In the genomic region with DNA sequence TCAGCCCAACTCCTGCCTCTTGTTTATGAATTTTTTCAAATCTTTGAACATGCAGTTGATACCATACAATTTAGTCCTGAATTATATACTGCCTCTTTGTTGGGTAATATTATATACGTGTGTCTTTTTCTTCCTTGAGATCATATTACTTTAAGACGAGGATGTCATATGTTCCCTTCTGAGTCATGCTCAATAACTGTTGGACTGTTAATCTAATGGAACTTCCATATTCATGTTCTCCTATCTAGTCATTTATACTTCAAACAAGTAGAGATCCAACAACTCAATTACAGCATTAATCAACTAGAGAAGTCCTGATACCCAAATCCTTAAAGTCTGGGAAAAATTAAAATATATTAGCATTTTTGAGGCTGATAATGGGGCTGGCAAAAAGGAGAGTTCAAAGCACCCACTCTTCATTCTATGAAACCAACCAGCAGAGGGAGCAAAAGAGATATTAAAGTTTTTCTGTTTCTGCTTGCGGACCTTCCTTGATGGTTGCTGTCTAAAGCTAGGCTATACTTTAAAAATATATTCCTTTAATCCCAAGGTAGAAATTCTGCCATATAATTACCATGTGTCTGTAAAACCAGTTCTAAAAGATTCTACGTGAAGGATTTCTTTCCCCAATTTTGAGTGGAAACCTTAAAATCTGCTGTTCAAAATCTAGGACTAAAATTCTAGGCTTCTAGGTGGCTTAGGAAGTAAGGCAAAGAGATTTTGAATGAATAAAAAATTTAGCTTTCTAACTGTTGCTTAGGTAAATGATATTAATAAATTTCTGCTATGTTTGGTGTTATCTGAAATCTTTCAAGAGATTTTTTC, we compare ENCODE assay signal across 8 cellular contexts.
DNase-seq lines count a peak whose midpoint lies in the region; ATAC-seq and TF ChIP-seq lines count a peak whose summit lies in the region.

No MANE protein-coding gene starts in this region.

- POLR2A ChIA-PET in Panc1 (lab: Charles Lee), result no interaction called here

- H3K27ac Mint-ChIP-seq in activated naive CD8-positive, alpha-beta T cell treated with anti-CD3 and anti-CD28 coated beads, Interleukin-2, amount 50 U/mL, for 24 hours, result no peak overlapping the region

- in situ Hi-C loops in Panc1 (cut with HindIII; ENCODE audit: low pct_unique_long_range_greater_than_20kb, low sequenced_read_pairs), result no loop called here

- H3K9me3 ChIP-seq in Panc1 (ENCODE audit: control insufficient read depth, insufficient read depth, low read depth, low read length) (no peaks in the 10 kb centered on the region), esophagus squamous epithelium (no peaks in the 10 kb centered on the region), psoas muscle (no peaks in the 10 kb centered on the region)

- H3K27ac ChIP-seq in Panc1 (ENCODE audit: low read length) (no peak overlapping the region), esophagus squamous epithelium (no peak overlapping the region), psoas muscle (no peak overlapping the region)

- TF ChIP-seq CTCF in Panc1 (IDR thresholded peaks at IDR 0.05) (peak; percentile 55; the same call in 1 of the 2 replicates), esophagus squamous epithelium (IDR thresholded peaks at IDR 0.05) (peak; percentile 29 to 58 (median 46)), psoas muscle (IDR thresholded peaks at IDR 0.05) (peak; percentile 65)

- peaks cover 6% of the 10 kb centered on the region for H3K27me3 Mint-ChIP-seq in activated naive CD8-positive, alpha-beta T cell treated with anti-CD3 and anti-CD28 coated beads, Interleukin-2, amount 50 U/mL, for 24 hours

- H3K36me3 ChIP-seq in Panc1 (ENCODE audit: control insufficient read depth, insufficient read depth, low read length) (no peaks in the 10 kb centered on the region), esophagus squamous epithelium (no peaks in the 10 kb centered on the region), psoas muscle (ENCODE audit: insufficient read depth in 1 of 2, low read depth in 1 of 2) (no peaks in the 10 kb centered on the region)

- ATAC-seq in HG03280 (IDR thresholded peaks at IDR 0.05; ENCODE audit: unreplicated experiment), result peak; percentile 81
- ATAC-seq in Panc1, result no peak
- ATAC-seq in psoas muscle, result peak in 1 of 4 donors; percentile 65
- ATAC-seq in activated naive CD8-positive, alpha-beta T cell treated with anti-CD3 and anti-CD28 coated beads, Interleukin-2, amount 50 U/mL, for 24 hours, result no peak
- no peak for ATAC-seq in GM19455 (IDR thresholded peaks at IDR 0.05; ENCODE audit: unreplicated experiment)

- DNase-seq in NCI-H2196 (lab: John Stamatoyannopoulos, UW; ENCODE audit: unreplicated experiment) (peak; percentile 24), NCI-H2196 treated with DMSO at 0.1 percent for 48 hours (lab: John Stamatoyannopoulos, UW; ENCODE audit: unreplicated experiment) (no peak), Panc1 (ENCODE audit: low read depth, low spot score) (no peak), esophagus squamous epithelium (lab: John Stamatoyannopoulos, UW) (no peak), psoas muscle (no peak)
- no peak for DNase-seq in activated naive CD8-positive, alpha-beta T cell treated with anti-CD3 and anti-CD28 coated beads, Interleukin-2, amount 50 U/mL, for 24 hours

- BruUV-seq in Panc1 (replicated peaks; lab: Mats Ljungman, UMichigan), result no TSS peak

- H3K4me3 Mint-ChIP-seq in activated naive CD8-positive, alpha-beta T cell treated with anti-CD3 and anti-CD28 coated beads, Interleukin-2, amount 50 U/mL, for 24 hours, result no peak overlapping the region

- H3K4me3 ChIP-seq in Panc1 (ENCODE audit: low read depth in 2 of 2, low read length in 2 of 2) (no peak overlapping the region), esophagus squamous epithelium (no peak overlapping the region), psoas muscle (no peak overlapping the region)

- CTCF ChIA-PET in Panc1 (lab: Charles Lee), result interaction anchor here (0.7 kb wide), 1 partner anchor 49 kb away, joined by 3 read pairs; no protein-coding TSS in a partner anchor

- H3K27me3 ChIP-seq in Panc1 (ENCODE audit: control insufficient read depth, insufficient read depth, low read length) (no peaks in the 10 kb centered on the region), esophagus squamous epithelium (no peaks in the 10 kb centered on the region), psoas muscle (ENCODE audit: insufficient read depth in 3 of 3, low read length in 2 of 3) (no peaks in the 10 kb centered on the region)

- H3K4me1 ChIP-seq in Panc1 (ENCODE audit: control insufficient read depth, insufficient read depth, low read length), result no peaks in the 10 kb centered on the region
- H3K4me1 ChIP-seq in esophagus squamous epithelium, result peaks cover 3 to 7% (median 6%) of the 10 kb centered on the region in 3 donors
- H3K4me1 ChIP-seq in psoas muscle, result peaks cover 12% of the 10 kb centered on the region

- no peak for TF ChIP-seq POLR2A in esophagus squamous epithelium (IDR thresholded peaks at IDR 0.05)

- intact Hi-C loops in Panc1 (cut with micrococcal nuclease; ENCODE audit: unreplicated experiment) (no loop called here), esophagus squamous epithelium (cut with DNase I) (no loop called here), psoas muscle (cut with DNase I) (loop anchor here (5.0 kb wide), 1 partner anchor 1147 kb away; a partner anchor contains a TSS)

- 17% methylated on average over 4 of the region's 4 CpGs for WGBS in esophagus squamous epithelium, 2 donors
- WGBS in psoas muscle, 3 donors, result 19 to 35% (median 19%) methylated on average over 4 of the region's 4 CpGs

- no peaks in the 10 kb centered on the region for H3K9me3 Mint-ChIP-seq in activated naive CD8-positive, alpha-beta T cell treated with anti-CD3 and anti-CD28 coated beads, Interleukin-2, amount 50 U/mL, for 24 hours

- H3K36me3 Mint-ChIP-seq in activated naive CD8-positive, alpha-beta T cell treated with anti-CD3 and anti-CD28 coated beads, Interleukin-2, amount 50 U/mL, for 24 hours (ENCODE audit: low read depth), result no peaks in the 10 kb centered on the region

- H3K4me1 Mint-ChIP-seq in activated naive CD8-positive, alpha-beta T cell treated with anti-CD3 and anti-CD28 coated beads, Interleukin-2, amount 50 U/mL, for 24 hours, result no peaks in the 10 kb centered on the region

Comparison
In these comparisons a context has a peak if more than half of its experiments do, and no peak if none do; other contexts are left out.
1. intact Hi-C loops: an anchor here in psoas muscle (5.0 kb wide); none called in Panc1 and esophagus squamous epithelium.